2 cellular contexts compared by ENCODE assay signal in the genomic region with DNA sequence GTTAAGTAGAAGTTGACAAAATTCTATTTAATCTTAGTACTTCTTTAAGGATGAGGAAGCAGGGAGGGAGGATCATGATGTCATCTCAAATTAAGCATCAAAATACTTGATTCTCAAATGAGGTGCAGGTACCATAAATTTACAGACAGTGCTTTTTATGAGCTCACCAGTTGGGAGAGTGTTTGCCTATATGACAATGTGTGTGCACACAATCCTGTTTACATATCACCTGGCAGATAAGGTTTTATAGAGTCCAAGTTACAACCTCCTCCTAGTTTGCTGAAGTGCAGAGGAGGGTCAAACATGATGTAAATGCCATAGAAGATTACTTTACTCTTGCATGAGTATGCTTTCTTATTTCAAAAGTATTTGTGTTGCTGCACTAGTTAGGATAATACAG.
TF ChIP-seq lines count a peak whose summit lies in the region.

No MANE protein-coding gene starts in this region.

TF ChIP-seq in WTC11, 78 proteins besides CTCF, POLR2A, EP300 and RAD21 (continued from another document):
- TF ChIP-seq, protein P1, sequence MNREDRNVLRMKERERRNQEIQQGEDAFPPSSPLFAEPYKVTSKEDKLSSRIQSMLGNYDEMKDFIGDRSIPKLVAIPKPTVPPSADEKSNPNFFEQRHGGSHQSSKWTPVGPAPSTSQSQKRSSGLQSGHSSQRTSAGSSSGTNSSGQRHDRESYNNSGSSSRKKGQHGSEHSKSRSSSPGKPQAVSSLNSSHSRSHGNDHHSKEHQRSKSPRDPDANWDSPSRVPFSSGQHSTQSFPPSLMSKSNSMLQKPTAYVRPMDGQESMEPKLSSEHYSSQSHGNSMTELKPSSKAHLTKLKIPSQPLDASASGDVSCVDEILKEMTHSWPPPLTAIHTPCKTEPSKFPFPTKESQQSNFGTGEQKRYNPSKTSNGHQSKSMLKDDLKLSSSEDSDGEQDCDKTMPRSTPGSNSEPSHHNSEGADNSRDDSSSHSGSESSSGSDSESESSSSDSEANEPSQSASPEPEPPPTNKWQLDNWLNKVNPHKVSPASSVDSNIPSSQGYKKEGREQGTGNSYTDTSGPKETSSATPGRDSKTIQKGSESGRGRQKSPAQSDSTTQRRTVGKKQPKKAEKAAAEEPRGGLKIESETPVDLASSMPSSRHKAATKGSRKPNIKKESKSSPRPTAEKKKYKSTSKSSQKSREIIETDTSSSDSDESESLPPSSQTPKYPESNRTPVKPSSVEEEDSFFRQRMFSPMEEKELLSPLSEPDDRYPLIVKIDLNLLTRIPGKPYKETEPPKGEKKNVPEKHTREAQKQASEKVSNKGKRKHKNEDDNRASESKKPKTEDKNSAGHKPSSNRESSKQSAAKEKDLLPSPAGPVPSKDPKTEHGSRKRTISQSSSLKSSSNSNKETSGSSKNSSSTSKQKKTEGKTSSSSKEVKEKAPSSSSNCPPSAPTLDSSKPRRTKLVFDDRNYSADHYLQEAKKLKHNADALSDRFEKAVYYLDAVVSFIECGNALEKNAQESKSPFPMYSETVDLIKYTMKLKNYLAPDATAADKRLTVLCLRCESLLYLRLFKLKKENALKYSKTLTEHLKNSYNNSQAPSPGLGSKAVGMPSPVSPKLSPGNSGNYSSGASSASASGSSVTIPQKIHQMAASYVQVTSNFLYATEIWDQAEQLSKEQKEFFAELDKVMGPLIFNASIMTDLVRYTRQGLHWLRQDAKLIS (CRISPR knock-in tag; IDR thresholded peaks at IDR 0.05; ENCODE audit: borderline replicate concordance): no peak
- TF ChIP-seq GABPB1 (CRISPR knock-in tag; IDR thresholded peaks at IDR 0.05): peak; percentile 99
- TF ChIP-seq, protein P2, sequence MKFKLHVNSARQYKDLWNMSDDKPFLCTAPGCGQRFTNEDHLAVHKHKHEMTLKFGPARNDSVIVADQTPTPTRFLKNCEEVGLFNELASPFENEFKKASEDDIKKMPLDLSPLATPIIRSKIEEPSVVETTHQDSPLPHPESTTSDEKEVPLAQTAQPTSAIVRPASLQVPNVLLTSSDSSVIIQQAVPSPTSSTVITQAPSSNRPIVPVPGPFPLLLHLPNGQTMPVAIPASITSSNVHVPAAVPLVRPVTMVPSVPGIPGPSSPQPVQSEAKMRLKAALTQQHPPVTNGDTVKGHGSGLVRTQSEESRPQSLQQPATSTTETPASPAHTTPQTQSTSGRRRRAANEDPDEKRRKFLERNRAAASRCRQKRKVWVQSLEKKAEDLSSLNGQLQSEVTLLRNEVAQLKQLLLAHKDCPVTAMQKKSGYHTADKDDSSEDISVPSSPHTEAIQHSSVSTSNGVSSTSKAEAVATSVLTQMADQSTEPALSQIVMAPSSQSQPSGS (CRISPR knock-in tag; IDR thresholded peaks at IDR 0.05; ENCODE audit: borderline replicate concordance, low read depth): no peak

TF ChIP-seq in SK-N-SH, 30 proteins besides CTCF, POLR2A, EP300 and RAD21 (continued from another document):
- TF ChIP-seq, protein P3, sequence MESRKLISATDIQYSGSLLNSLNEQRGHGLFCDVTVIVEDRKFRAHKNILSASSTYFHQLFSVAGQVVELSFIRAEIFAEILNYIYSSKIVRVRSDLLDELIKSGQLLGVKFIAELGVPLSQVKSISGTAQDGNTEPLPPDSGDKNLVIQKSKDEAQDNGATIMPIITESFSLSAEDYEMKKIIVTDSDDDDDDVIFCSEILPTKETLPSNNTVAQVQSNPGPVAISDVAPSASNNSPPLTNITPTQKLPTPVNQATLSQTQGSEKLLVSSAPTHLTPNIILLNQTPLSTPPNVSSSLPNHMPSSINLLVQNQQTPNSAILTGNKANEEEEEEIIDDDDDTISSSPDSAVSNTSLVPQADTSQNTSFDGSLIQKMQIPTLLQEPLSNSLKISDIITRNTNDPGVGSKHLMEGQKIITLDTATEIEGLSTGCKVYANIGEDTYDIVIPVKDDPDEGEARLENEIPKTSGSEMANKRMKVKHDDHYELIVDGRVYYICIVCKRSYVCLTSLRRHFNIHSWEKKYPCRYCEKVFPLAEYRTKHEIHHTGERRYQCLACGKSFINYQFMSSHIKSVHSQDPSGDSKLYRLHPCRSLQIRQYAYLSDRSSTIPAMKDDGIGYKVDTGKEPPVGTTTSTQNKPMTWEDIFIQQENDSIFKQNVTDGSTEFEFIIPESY (IDR thresholded peaks at IDR 0.05; ENCODE audit: borderline replicate concordance, low read depth): no peak
